ENCODE assay signal across 8 cellular contexts in the genomic region with DNA sequence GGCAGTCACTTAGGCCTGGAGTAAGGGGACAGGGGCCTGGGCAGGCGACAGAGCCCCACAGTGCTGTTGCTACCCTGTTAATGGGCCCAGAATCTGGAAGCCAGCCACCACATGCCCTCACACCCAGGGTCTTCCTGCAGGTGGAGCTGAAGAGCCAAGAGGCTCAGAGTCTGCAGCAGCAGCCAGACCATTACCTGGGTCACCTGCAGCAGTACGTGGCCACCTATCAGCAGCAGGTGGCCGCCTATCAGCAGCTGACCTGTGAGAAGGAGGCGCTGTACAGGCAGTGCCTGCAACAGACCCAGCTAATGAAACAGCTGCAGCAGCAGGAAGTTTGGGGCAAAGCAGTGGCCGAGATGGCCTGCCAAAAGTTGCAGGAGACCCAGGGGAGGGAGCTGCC.
A peak's percentile ranks its signal among the peaks of the same experiment; 100 is the strongest.
DNase-seq lines count a peak whose midpoint lies in the region; ATAC-seq, FAIRE-seq and TF ChIP-seq lines count a peak whose summit lies in the region.
"Not testable (repeated sequence)": the region's sequence is repeated elsewhere in the genome, so short reads cannot be mapped to it uniquely, and the experiment has no call there.

No MANE protein-coding gene starts in this region.

- not testable (repeated sequence) for ATAC-seq in A549, GM12878

- intact Hi-C loops in GM12878 (cut with micrococcal nuclease; ENCODE audit: unreplicated experiment) = loop anchor here (5.0 kb wide), 2 partner anchors 58 to 328 kb away; no protein-coding TSS in a partner anchor

- H4K20me1 ChIP-seq in SK-N-SH (ENCODE audit: insufficient read depth); GM12878 (ENCODE audit: control insufficient read depth, insufficient read depth): not testable (repeated sequence)

- not testable (repeated sequence) for FAIRE-seq in A549 (lab: Jason Lieb, UNC); GM12878 (lab: Jason Lieb, UNC)

- H3K9me3 Mint-ChIP-seq in neural crest cell = not testable (repeated sequence)

- TF ChIP-seq CTCF in A549 (IDR thresholded peaks at IDR 0.05) (peak; percentile 14; the same call in 1 of the 3 replicates), SK-N-SH (IDR thresholded peaks at IDR 0.05) (peak; percentile 20; the same call in 1 of the 2 replicates), GM12878 (IDR thresholded peaks at IDR 0.05 in 2 of 3, conservative IDR thresholded peaks at IDR 0.05 in 1 of 3; ENCODE audit: control insufficient read depth in 2 of 3, extremely low read depth in 1 of 3, insufficient read depth in 1 of 3, low read depth in 3 of 3, low read length in 3 of 3) (peak in 2 of 3 experiments; percentile 6 to 30; a peak in 2 of 6 replicates), fibroblast of pulmonary artery (IDR thresholded peaks at IDR 0.05; ENCODE audit: low read length, missing control alignments) (peak; percentile 4), neural crest cell (conservative IDR thresholded peaks at IDR 0.05) (peak; percentile 42)

- H3K79me2 ChIP-seq in SK-N-SH (ENCODE audit: insufficient read depth); GM12878 (ENCODE audit: control insufficient read depth, insufficient read depth, low read length): not testable (repeated sequence)

- TF ChIP-seq RAD21 in A549 (conservative IDR thresholded peaks at IDR 0.05 in 1 of 2, IDR thresholded peaks at IDR 0.05 in 1 of 2) (0 out of 5 replicates have a peak, but pooled peaks have one; percentile 16 to 26), GM12878 (IDR thresholded peaks at IDR 0.05; ENCODE audit: insufficient read depth, low read depth, low read length) (0 out of 2 replicates have a peak, but pooled peaks have one; percentile 10)
- TF ChIP-seq RAD21 in SK-N-SH (IDR thresholded peaks at IDR 0.05; ENCODE audit: low read length) = not testable (repeated sequence)

- CTCF ChIA-PET in A549 (lab: Yijun Ruan, JAX) (interaction anchor here (1.3 kb wide), 1 partner anchor 14 kb away, joined by 5 read pairs; no protein-coding TSS in a partner anchor), SK-N-SH (lab: Yijun Ruan, JAX) (interaction anchor here (0.6 kb wide), 1 partner anchor 73 kb away, joined by 3 read pairs; no protein-coding TSS in a partner anchor), GM12878 (lab: Yijun Ruan, JAX) (interaction anchor here (0.8 to 1.6 kb wide), 4 partner anchors 60 to 691 kb away, joined by 3 to 4 read pairs (median 3); no protein-coding TSS in a partner anchor)

- H3K9me2 ChIP-seq in SK-N-SH = not testable (repeated sequence)

- H3K27ac Mint-ChIP-seq in neural crest cell (ENCODE audit: unreplicated experiment) = not testable (repeated sequence)

- not testable (repeated sequence) for H3K27me3 Mint-ChIP-seq in neural crest cell (ENCODE audit: low read depth)

- not testable (repeated sequence) for BruUV-seq in GM12878 (replicated peaks; lab: Mats Ljungman, UMichigan)

- not testable (repeated sequence) for H3K4me1 ChIP-seq in A549; SK-N-SH (ENCODE audit: control insufficient read depth in 1 of 2, insufficient read depth in 2 of 2, low read depth in 1 of 2, low read length in 1 of 2); GM12878 (ENCODE audit: control insufficient read depth, insufficient read depth, low read length)

- DNase-seq in A549 (ENCODE audit: low read depth in 1 of 2, low spot score in 1 of 2) (peak in 1 of 2 experiments; percentile 12), ELF-1 (ENCODE audit: low read depth, low spot score) (peak; percentile 33), KBM-7 (peak; percentile 11), NCI-H69 (lab: John Stamatoyannopoulos, UW) (peak; percentile 70)
- not testable (repeated sequence) for DNase-seq in SK-N-SH; GM12878 (ENCODE audit: low read depth, low spot score); fibroblast of pulmonary artery (ENCODE audit: low read depth); neural crest cell (ENCODE audit: low read depth, low spot score)

- not testable (repeated sequence) for H3F3A ChIP-seq in SK-N-SH (replicated peaks; ENCODE audit: insufficient read depth)

- not testable (repeated sequence) for H3K9me3 ChIP-seq in A549; SK-N-SH; GM12878 (replicated peaks; ENCODE audit: control insufficient read depth, insufficient read depth, low read length)

- not testable (repeated sequence) for H3K27me3 ChIP-seq in SK-N-SH (ENCODE audit: insufficient read depth); GM12878 (replicated peaks in 1 of 2; ENCODE audit: control insufficient read depth in 2 of 2, insufficient read depth in 2 of 2, low read length in 1 of 2)

- in situ Hi-C loops in KBM-7 (cut with MboI; ENCODE audit: low pct_unique_long_range_greater_than_20kb, low sequenced_read_pairs) = loop anchor here (25.0 kb wide), 1 partner anchor 638 kb away; no protein-coding TSS in a partner anchor
- in situ Hi-C loops in GM12878 (cut with MboI) = not testable (repeated sequence)

- not testable (repeated sequence) for H3K4me3 Mint-ChIP-seq in neural crest cell

- whole genome bisulfite sequencing in A549 (ENCODE audit: missing lambda C conversion rate) = 47% methylated on average over 3 of the region's 5 CpGs
- WGBS in SK-N-SH (ENCODE audit: low lambda C conversion rate) = 44% methylated on average over 1 of the region's 5 CpGs
- 22% methylated on average over 4 of the region's 5 CpGs for WGBS in GM12878 (ENCODE audit: insufficient coverage, insufficient replicate concordance, low lambda C conversion rate, missing lambda C conversion rate)

- H3K27ac ChIP-seq in A549; SK-N-SH (ENCODE audit: low read depth in 2 of 2, low read length in 1 of 2); GM12878 (ENCODE audit: control insufficient read depth, insufficient read depth): not testable (repeated sequence)

- RAD21 ChIA-PET in GM12878 (lab: Charles Lee; ENCODE audit: unreplicated experiment) = not testable (repeated sequence)

- not testable (repeated sequence) for H3K9ac ChIP-seq in SK-N-SH; GM12878 (ENCODE audit: control insufficient read depth, insufficient read depth, low read length)

- H3K4me3 ChIP-seq in A549; SK-N-SH (ENCODE audit: low read depth in 2 of 2, low read length in 1 of 2); GM12878; fibroblast of pulmonary artery (replicated peaks; ENCODE audit: low read depth, low read length): not testable (repeated sequence)

- TF ChIP-seq EP300 in A549 (IDR thresholded peaks at IDR 0.05); SK-N-SH (IDR thresholded peaks at IDR 0.05; ENCODE audit: borderline replicate concordance in 1 of 2, low read depth in 1 of 2, low read length in 1 of 2); GM12878 (IDR thresholded peaks at IDR 0.05; ENCODE audit: borderline replicate concordance in 1 of 2, control insufficient read depth in 1 of 2, low read depth in 2 of 2, low read length in 2 of 2): not testable (repeated sequence)

- H2AFZ ChIP-seq in SK-N-SH (ENCODE audit: low read depth); GM12878 (ENCODE audit: control insufficient read depth, low read depth, low read length): not testable (repeated sequence)

- TF ChIP-seq POLR2A in A549 (IDR thresholded peaks at IDR 0.05; ENCODE audit: low read length); GM12878 (IDR thresholded peaks at IDR 0.05; ENCODE audit: low read depth, low read length): not testable (repeated sequence)

- not testable (repeated sequence) for H3K36me3 ChIP-seq in SK-N-SH (replicated peaks in 1 of 2; ENCODE audit: control insufficient read depth in 1 of 2, insufficient read depth in 2 of 2, low read length in 1 of 2); GM12878 (ENCODE audit: control insufficient read depth in 2 of 2, insufficient read depth in 2 of 2, low read length in 1 of 2)

- not testable (repeated sequence) for H3K4me1 Mint-ChIP-seq in neural crest cell

- H3K4me2 ChIP-seq in A549; SK-N-SH; GM12878 (ENCODE audit: control insufficient read depth, insufficient read depth): not testable (repeated sequence)

- SMC1A ChIA-PET in GM12878 (lab: Charles Lee; ENCODE audit: uncharacterized antibody, unreplicated experiment) = interaction anchor here (0.8 kb wide), 1 partner anchor 60 kb away, joined by 4 read pairs; no protein-coding TSS in a partner anchor

- POLR2A ChIA-PET in A549 (lab: Yijun Ruan, JAX); SK-N-SH (lab: Yijun Ruan, JAX); GM12878 (lab: Charles Lee): not testable (repeated sequence)

- H3K36me3 Mint-ChIP-seq in neural crest cell (ENCODE audit: low read depth) = not testable (repeated sequence)

TF ChIP-seq in GM12878, 131 proteins besides CTCF, POLR2A, EP300 and RAD21:
- 0 out of 4 replicates have a peak, but pooled peaks of 1 of the 2 experiments have one; percentile 7 for TF ChIP-seq BHLHE40 (IDR thresholded peaks at IDR 0.05; ENCODE audit: borderline replicate concordance in 1 of 2, low read depth in 2 of 2, low read length in 1 of 2)
